In genomic region chr12:56382611-56383010, GRCh38 we compare ENCODE assay signal across 10 cellular contexts. TPM values are rescaled to one million over a fixed set of nuclear protein-coding genes. Genes with fewer than 3 reads are reported as not detected.
"Had no signal": no experiment of that assay in that cellular context is flagged by ENCODE, and none has a peak within 500 bp of the region (broad histone marks: within the 10 kb centered on the region; RNA-seq: fewer than 3 reads in every experiment).

No MANE protein-coding gene starts in this region.

- H2AFZ ChIP-seq: GM23248, GM23338 had no signal

- H3K9ac ChIP-seq: GM23248 had no signal

- DNase-seq: GM23248, GOT3, H7, H9, HCEC 1CT, HFFc6 had no signal

- H3K36me3 ChIP-seq: HAP-1 had no signal

- H3K4me3 ChIP-seq: GM23248, GM23338, HAP-1 had no signal

- H3K27ac ChIP-seq: GM23248 had no signal

- H3K4me2 ChIP-seq: GM23338 had no signal

RNA-seq across cellular contexts. Expression of gene APOF, which starts 20.0 kb away (rescaled TPM):
- total RNA-seq: GM23248, GM23338, H1, H4, H7, H9, HFFc6 had no signal
- polyA plus RNA-seq: GM23248, GM23338, H1 had no signal

RNA-seq across cellular contexts. Expression of gene IL23A, which starts 43.9 kb away (rescaled TPM):
- total RNA-seq: GM23248, H4 had no signal
